In the genomic region with DNA sequence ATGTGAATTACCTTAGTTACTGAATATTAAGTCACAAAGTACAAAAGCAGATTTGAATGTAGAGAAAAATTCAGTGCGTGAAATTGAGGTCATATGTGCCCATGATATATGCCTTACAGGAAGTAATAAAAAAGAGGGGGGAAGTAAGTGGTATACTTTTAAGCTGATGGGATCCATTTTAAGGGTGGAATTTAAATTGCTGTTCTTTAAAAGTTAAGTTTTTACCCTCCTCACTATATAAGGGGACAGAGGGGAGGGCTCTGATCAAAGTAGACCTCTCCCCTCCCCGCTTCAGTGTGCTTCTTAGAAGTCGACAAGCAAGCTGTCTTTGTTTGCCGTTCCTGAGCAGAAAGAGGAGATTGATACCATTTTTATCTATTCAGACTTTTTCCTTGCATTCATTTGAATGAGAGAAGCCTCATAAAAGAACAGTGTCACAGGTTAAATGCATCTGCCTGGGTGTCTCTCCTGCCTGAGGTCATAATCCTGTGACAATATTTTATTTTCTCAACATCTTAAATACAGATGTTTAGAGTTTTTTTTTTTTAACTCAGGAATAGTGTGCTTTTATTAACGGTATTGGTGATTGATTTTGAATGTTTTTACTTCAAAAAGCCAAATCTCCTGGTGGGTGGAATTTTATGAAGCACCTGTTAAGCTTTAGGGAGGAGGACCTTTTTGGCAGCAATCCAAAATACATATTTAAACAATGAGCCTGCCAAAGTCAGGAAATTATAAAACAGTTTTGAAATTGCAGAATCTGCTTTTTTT, we compare ENCODE assay signal across 9 cellular contexts.
DNase-seq lines count a peak whose midpoint lies in the region; ATAC-seq and TF ChIP-seq lines count a peak whose summit lies in the region.
"Had no signal": no experiment of that assay in that cellular context is flagged by ENCODE, and none has a peak within 500 bp of the region (broad histone marks: within the 10 kb centered on the region; RNA-seq: fewer than 3 reads in every experiment).

No MANE protein-coding gene starts in this region.

- no peaks in the 10 kb centered on the region for H3K27me3 Mint-ChIP-seq in activated CD8-positive, alpha-beta T cell treated with anti-CD3 and anti-CD28 coated beads for 36 hours
- H3K27me3 Mint-ChIP-seq in natural killer cell (ENCODE audit: low read depth in 2 of 2), result no peaks in the 10 kb centered on the region

- H3K36me3 Mint-ChIP-seq in activated CD8-positive, alpha-beta T cell treated with anti-CD3 and anti-CD28 coated beads for 36 hours (ENCODE audit: low read depth), result peaks cover 13% of the 10 kb centered on the region
- H3K36me3 Mint-ChIP-seq in natural killer cell, result no peaks in the 10 kb centered on the region

- H3K4me3 Mint-ChIP-seq in activated CD8-positive, alpha-beta T cell treated with anti-CD3 and anti-CD28 coated beads for 36 hours, result peak overlapping the region; percentile 56
- peak overlapping the region; percentile 77 for H3K4me3 Mint-ChIP-seq in natural killer cell

- peaks cover 52% of the 10 kb centered on the region for H3K4me1 Mint-ChIP-seq in activated CD8-positive, alpha-beta T cell treated with anti-CD3 and anti-CD28 coated beads for 36 hours (ENCODE audit: low read depth)
- H3K4me1 Mint-ChIP-seq in natural killer cell, result peaks cover 39 to 46% of the 10 kb centered on the region in 2 donors

- TF ChIP-seq CTCF in activated CD8-positive, alpha-beta T cell treated with anti-CD3 and anti-CD28 coated beads for 36 hours (IDR thresholded peaks at IDR 0.05), result no peak
- no peak for TF ChIP-seq CTCF in natural killer cell (IDR thresholded peaks at IDR 0.05)

- CTCF ChIA-PET in activated CD8-positive, alpha-beta T cell treated with anti-CD3 and anti-CD28 coated beads for 36 hours (lab: Charles Lee), result interaction anchor here (0.7 to 1.2 kb wide), 2 partner anchors 10 to 23 kb away, joined by 3 to 4 read pairs; no protein-coding TSS in a partner anchor

- H3K27ac Mint-ChIP-seq in activated CD8-positive, alpha-beta T cell treated with anti-CD3 and anti-CD28 coated beads for 36 hours, result peak overlapping the region; percentile 90
- peak overlapping the region; percentile 78 to 90 for H3K27ac Mint-ChIP-seq in natural killer cell

- peak; percentile 57 for ATAC-seq in activated CD8-positive, alpha-beta T cell treated with anti-CD3 and anti-CD28 coated beads for 36 hours
- ATAC-seq in natural killer cell (peak; percentile 66 to 85 (median 82)), HG02885 (IDR thresholded peaks at IDR 0.05; ENCODE audit: poor library complexity, unreplicated experiment) (no peak)

- intact Hi-C loops in activated CD8-positive, alpha-beta T cell treated with anti-CD3 and anti-CD28 coated beads for 36 hours (cut with micrococcal nuclease), result no loop called here
- intact Hi-C loops in natural killer cell (cut with micrococcal nuclease), result loop anchor here (2.0 kb wide), 1 partner anchor 51 kb away; no protein-coding TSS in a partner anchor

- DNase-seq in NCI-H1694 treated with DMSO at 0.1 percent for 48 hours (lab: John Stamatoyannopoulos, UW) (peak; percentile 33), NCI-H1694 (lab: John Stamatoyannopoulos, UW) (no peak), NCI-H1417 treated with DMSO at 0.1 percent for 48 hours (lab: John Stamatoyannopoulos, UW) (peak; percentile 56), natural killer cell (no peak), OCI-M2 (lab: John Stamatoyannopoulos, UW; ENCODE audit: unreplicated experiment) (no peak), NCI-H524 treated with DMSO at 0.1 percent for 48 hours (lab: John Stamatoyannopoulos, UW) (no peak)
- no peak for DNase-seq in activated CD8-positive, alpha-beta T cell treated with anti-CD3 and anti-CD28 coated beads for 36 hours
- DNase-seq: amygdala had no signal

- peaks cover 3% of the 10 kb centered on the region for H3K9me3 Mint-ChIP-seq in activated CD8-positive, alpha-beta T cell treated with anti-CD3 and anti-CD28 coated beads for 36 hours
- no peaks in the 10 kb centered on the region for H3K9me3 Mint-ChIP-seq in natural killer cell

- POLR2A ChIA-PET in activated CD8-positive, alpha-beta T cell treated with anti-CD3 and anti-CD28 coated beads for 36 hours (lab: Charles Lee), result interaction anchor here (0.6 to 1.0 kb wide), 4 partner anchors 9 to 381 kb away, joined by 3 to 4 read pairs (median 4); no protein-coding TSS in a partner anchor

Comparison
In these comparisons a context has a peak if more than half of its experiments do, and no peak if none do; other contexts are left out.
1. DNase-seq: peak in NCI-H1694 treated with DMSO at 0.1 percent for 48 hours (single experiment) and NCI-H1417 treated with DMSO at 0.1 percent for 48 hours (single experiment); none in NCI-H1694 (single experiment), activated CD8-positive, alpha-beta T cell treated with anti-CD3 and anti-CD28 coated beads for 36 hours (single experiment), natural killer cell (single experiment), OCI-M2 (single experiment) and NCI-H524 treated with DMSO at 0.1 percent for 48 hours (single experiment).